Comparison of ENCODE assay signal across 8 cellular contexts in genomic region chr17:75207050-75207407, GRCh38. TPM values are rescaled to one million over a fixed set of nuclear protein-coding genes. Genes with fewer than 3 reads are reported as not detected.
DNase-seq lines count a peak whose midpoint lies in the region; ATAC-seq, FAIRE-seq and TF ChIP-seq lines count a peak whose summit lies in the region.
"Not testable (repeated sequence)": the region's sequence is repeated elsewhere in the genome, so short reads cannot be mapped to it uniquely, and the experiment has no call there.

No MANE protein-coding gene starts in this region.

- H3K4me3 ChIP-seq in GM06990 (replicated peaks; ENCODE audit: low read depth, low read length) (peak overlapping the region; percentile 36), LNCaP clone FGC (ENCODE audit: low read depth, low read length) (peak overlapping the region; percentile 86), HepG2 (replicated peaks in 1 of 3; ENCODE audit: insufficient read depth in 1 of 3, low read depth in 2 of 3, low read length in 3 of 3) (peak overlapping the region; percentile 82 to 96 (median 86))
- not testable (repeated sequence) for H3K4me3 ChIP-seq in trophoblast cell (ENCODE audit: low read depth, low read length)

- H4K8ac ChIP-seq in trophoblast cell (ENCODE audit: low read depth, low read length): not testable (repeated sequence)

- H3K4ac ChIP-seq in trophoblast cell (ENCODE audit: low read depth, low read length): peak overlapping the region; percentile 78

- not testable (repeated sequence) for H4K12ac ChIP-seq in trophoblast cell (ENCODE audit: low read depth, low read length)

- intact Hi-C loops in activated naive CD4-positive, alpha-beta T cell treated with anti-CD3 and anti-CD28 coated beads for 36 hours (cut with micrococcal nuclease): loop anchor here (10.0 kb wide), 2 partner anchors 198 to 462 kb away; partner anchors contain the start of genes GRB2 and NHERF1
- intact Hi-C loops in dendritic cell treated with granulocyte-macrophage colony-stimulating factor and Interleukin-4, amounts not matched to agents 40 ng/mL and 50 ng/mL, for 4 days (cut with micrococcal nuclease); HepG2 (cut with micrococcal nuclease; ENCODE audit: unreplicated experiment): not testable (repeated sequence)

- H3K36me3 Mint-ChIP-seq in T-helper 1 cell treated with Interleukin-12 subunit alpha and Interleukin-12 subunit beta and Interleukin-4 antibody, amounts not matched to agents 30 μg/mL and 1 μg/mL, for 36 hours (ENCODE audit: low read depth): peaks cover 17% of the 10 kb centered on the region
- H3K36me3 Mint-ChIP-seq in activated naive CD4-positive, alpha-beta T cell treated with anti-CD3 and anti-CD28 coated beads for 36 hours (ENCODE audit: low read depth): peaks cover 24% of the 10 kb centered on the region
- H3K36me3 Mint-ChIP-seq in dendritic cell treated with granulocyte-macrophage colony-stimulating factor and Interleukin-4, amounts not matched to agents 40 ng/mL and 50 ng/mL, for 4 days (ENCODE audit: low read depth): peaks cover 52% of the 10 kb centered on the region

- H4K91ac ChIP-seq in trophoblast cell (ENCODE audit: low read depth, low read length): not testable (repeated sequence)

- not testable (repeated sequence) for H3K9me3 Mint-ChIP-seq in T-helper 1 cell treated with Interleukin-12 subunit alpha and Interleukin-12 subunit beta and Interleukin-4 antibody, amounts not matched to agents 30 μg/mL and 1 μg/mL, for 36 hours; activated naive CD4-positive, alpha-beta T cell treated with anti-CD3 and anti-CD28 coated beads for 36 hours; dendritic cell treated with granulocyte-macrophage colony-stimulating factor and Interleukin-4, amounts not matched to agents 40 ng/mL and 50 ng/mL, for 4 days

- not testable (repeated sequence) for TF ChIP-seq POLR2A in HepG2 (IDR thresholded peaks at IDR 0.05; ENCODE audit: insufficient read depth in 1 of 2, low read depth in 2 of 2, low read length in 2 of 2)

- not testable (repeated sequence) for H3K36me3 ChIP-seq in GM06990 (ENCODE audit: control insufficient read depth, insufficient read depth, low read length)
- H3K36me3 ChIP-seq in HepG2 (replicated peaks in 1 of 2; ENCODE audit: control insufficient read depth in 1 of 2, insufficient read depth in 2 of 2, low read length in 2 of 2) (peaks cover 8 to 33% of the 10 kb centered on the region in 2 experiments), trophoblast cell (ENCODE audit: control insufficient read depth in 1 of 2, insufficient read depth in 2 of 2, low read length in 2 of 2) (peaks cover 9 to 21% of the 10 kb centered on the region in 2 experiments)

- BruUV-seq in HepG2 (replicated peaks; lab: Mats Ljungman, UMichigan): not testable (repeated sequence)

- peak overlapping the region; percentile 85 for H3K4me2 ChIP-seq in HepG2 (ENCODE audit: low read depth, low read length)
- not testable (repeated sequence) for H3K4me2 ChIP-seq in trophoblast cell (ENCODE audit: low read length)

- H4K20me1 ChIP-seq in HepG2 (ENCODE audit: insufficient read depth, low read length): not testable (repeated sequence)

- H3K79me1 ChIP-seq in trophoblast cell (ENCODE audit: low read length): not testable (repeated sequence)

- not testable (repeated sequence) for H3K27me3 ChIP-seq in GM06990 (replicated peaks; ENCODE audit: control insufficient read depth, insufficient read depth, low read length); HepG2 (ENCODE audit: control insufficient read depth in 1 of 2, insufficient read depth in 2 of 2, low read length in 2 of 2); trophoblast cell (ENCODE audit: insufficient read depth, low read length)

- not testable (repeated sequence) for H2BK5ac ChIP-seq in trophoblast cell (ENCODE audit: low read depth, low read length, poor library complexity)

- not testable (repeated sequence) for H3K23ac ChIP-seq in trophoblast cell (ENCODE audit: low read length)

- H3K27ac ChIP-seq in 22Rv1: peak overlapping the region; percentile 98; the same call in 1 of the 2 replicates
- not testable (repeated sequence) for H3K27ac ChIP-seq in HepG2 (ENCODE audit: extremely low read length, insufficient read depth, low read length); trophoblast cell (ENCODE audit: low read depth, low read length)

- FAIRE-seq in HepG2 (lab: Jason Lieb, UNC): not testable (repeated sequence)

- H3K4me1 ChIP-seq in HepG2 (ENCODE audit: insufficient read depth, low read length): peaks cover 24% of the 10 kb centered on the region
- H3K4me1 ChIP-seq in trophoblast cell (ENCODE audit: control insufficient read depth in 1 of 2, insufficient read depth in 2 of 2, low read length in 2 of 2): not testable (repeated sequence)

- H3K18ac ChIP-seq in trophoblast cell (ENCODE audit: low read length): not testable (repeated sequence)

- CTCF ChIA-PET in activated naive CD4-positive, alpha-beta T cell treated with anti-CD3 and anti-CD28 coated beads for 36 hours (lab: Charles Lee): interaction anchor here (1.2 to 2.5 kb wide), 3 partner anchors 18 to 66 kb away, joined by 3 to 13 read pairs (median 5); partner anchors contain the start of gene MIF4GD
- CTCF ChIA-PET in HepG2 (lab: Yijun Ruan, JAX; ENCODE audit: low intra/inter-chr PET ratio, low total read pairs): not testable (repeated sequence)

- POLR2A ChIA-PET in HepG2 (lab: Yijun Ruan, JAX): interaction anchor here (1.2 to 1.7 kb wide), 2 partner anchors 52 to 195 kb away, joined by 4 to 5 read pairs; partner anchors contain the start of gene MRPL58

- H3K9ac ChIP-seq in HepG2 (ENCODE audit: insufficient read depth, low read depth, low read length): peak overlapping the region; percentile 98
- H3K9ac ChIP-seq in trophoblast cell (ENCODE audit: low read length): not testable (repeated sequence)

- not testable (repeated sequence) for ATAC-seq in HepG2

- not testable (repeated sequence) for TF ChIP-seq RAD21 in HepG2 (CRISPR knock-in tag; IDR thresholded peaks at IDR 0.05)

- not testable (repeated sequence) for TF ChIP-seq EP300 in HepG2 (IDR thresholded peaks at IDR 0.05; ENCODE audit: low read depth in 2 of 2, low read length in 2 of 2); HepG2 (CRISPR knock-in tag; IDR thresholded peaks at IDR 0.05; ENCODE audit: borderline replicate concordance)

- not testable (repeated sequence) for H3K14ac ChIP-seq in trophoblast cell (ENCODE audit: low read length)

- H2BK12ac ChIP-seq in trophoblast cell (ENCODE audit: low read length): not testable (repeated sequence)

- not testable (repeated sequence) for H3K4me1 Mint-ChIP-seq in T-helper 1 cell treated with Interleukin-12 subunit alpha and Interleukin-12 subunit beta and Interleukin-4 antibody, amounts not matched to agents 30 μg/mL and 1 μg/mL, for 36 hours (ENCODE audit: low read depth)
- peaks cover 19% of the 10 kb centered on the region for H3K4me1 Mint-ChIP-seq in activated naive CD4-positive, alpha-beta T cell treated with anti-CD3 and anti-CD28 coated beads for 36 hours (ENCODE audit: low read depth)
- H3K4me1 Mint-ChIP-seq in dendritic cell treated with granulocyte-macrophage colony-stimulating factor and Interleukin-4, amounts not matched to agents 40 ng/mL and 50 ng/mL, for 4 days (ENCODE audit: low read depth): peaks cover 22% of the 10 kb centered on the region

- not testable (repeated sequence) for H3K27me3 Mint-ChIP-seq in T-helper 1 cell treated with Interleukin-12 subunit alpha and Interleukin-12 subunit beta and Interleukin-4 antibody, amounts not matched to agents 30 μg/mL and 1 μg/mL, for 36 hours (ENCODE audit: low read depth); activated naive CD4-positive, alpha-beta T cell treated with anti-CD3 and anti-CD28 coated beads for 36 hours (ENCODE audit: low read depth); dendritic cell treated with granulocyte-macrophage colony-stimulating factor and Interleukin-4, amounts not matched to agents 40 ng/mL and 50 ng/mL, for 4 days

- not testable (repeated sequence) for TF ChIP-seq CTCF in 22Rv1 (IDR thresholded peaks at IDR 0.05); GM06990 (IDR thresholded peaks at IDR 0.05; ENCODE audit: insufficient read depth, low read length, poor library complexity, severe bottlenecking); LNCaP clone FGC (IDR thresholded peaks at IDR 0.05; ENCODE audit: control insufficient read depth, extremely low read depth, insufficient read depth); HepG2 (CRISPR knock-in tag; IDR thresholded peaks at IDR 0.05)

- not testable (repeated sequence) for H2AK5ac ChIP-seq in trophoblast cell (ENCODE audit: low read length)

- in situ Hi-C loops in HepG2 (cut with HindIII; ENCODE audit: extremely low pct_ligation_motif_present, low pct_unique_long_range_greater_than_20kb): not testable (repeated sequence)

- H3K9me3 ChIP-seq in HepG2 (ENCODE audit: low read length); trophoblast cell (ENCODE audit: insufficient read depth, low read depth, low read length): not testable (repeated sequence)

- DNase-seq in GM06990 (ENCODE audit: extremely low read depth, insufficient read length); LNCaP clone FGC (ENCODE audit: low read depth); activated naive CD4-positive, alpha-beta T cell treated with anti-CD3 and anti-CD28 coated beads for 36 hours; HepG2 (ENCODE audit: low spot score); trophoblast cell: not testable (repeated sequence)

- H3K27ac Mint-ChIP-seq in T-helper 1 cell treated with Interleukin-12 subunit alpha and Interleukin-12 subunit beta and Interleukin-4 antibody, amounts not matched to agents 30 μg/mL and 1 μg/mL, for 36 hours; activated naive CD4-positive, alpha-beta T cell treated with anti-CD3 and anti-CD28 coated beads for 36 hours: not testable (repeated sequence)
- peak overlapping the region; percentile 97 for H3K27ac Mint-ChIP-seq in dendritic cell treated with granulocyte-macrophage colony-stimulating factor and Interleukin-4, amounts not matched to agents 40 ng/mL and 50 ng/mL, for 4 days

- H2BK120ac ChIP-seq in trophoblast cell (ENCODE audit: insufficient read depth, low read length, poor library complexity): not testable (repeated sequence)

- H3K4me3 Mint-ChIP-seq in T-helper 1 cell treated with Interleukin-12 subunit alpha and Interleukin-12 subunit beta and Interleukin-4 antibody, amounts not matched to agents 30 μg/mL and 1 μg/mL, for 36 hours: peak overlapping the region; percentile 97
- H3K4me3 Mint-ChIP-seq in activated naive CD4-positive, alpha-beta T cell treated with anti-CD3 and anti-CD28 coated beads for 36 hours: peak overlapping the region; percentile 98
- peak overlapping the region; percentile 83 for H3K4me3 Mint-ChIP-seq in dendritic cell treated with granulocyte-macrophage colony-stimulating factor and Interleukin-4, amounts not matched to agents 40 ng/mL and 50 ng/mL, for 4 days

- whole genome bisulfite sequencing in HepG2 (ENCODE audit: low lambda C conversion rate): 26% methylated on average over 8 of the region's 8 CpGs
- no CpG with 5 or more reads among the region's 8 CpGs for WGBS in trophoblast cell (ENCODE audit: extremely low coverage, insufficient coverage, insufficient read length)

- H3K79me2 ChIP-seq in HepG2 (ENCODE audit: insufficient read depth, low read length) (peaks cover 41% of the 10 kb centered on the region), trophoblast cell (ENCODE audit: control insufficient read depth, insufficient read depth, low read length, poor library complexity) (peaks cover 10% of the 10 kb centered on the region)

- not testable (repeated sequence) for H2AFZ ChIP-seq in HepG2 (ENCODE audit: low read length); trophoblast cell (ENCODE audit: insufficient read depth, low read length, poor library complexity)

RNA-seq across cellular contexts. Expression of gene NUP85, which starts 1.6 kb away (rescaled TPM):
- total RNA-seq in activated naive CD4-positive, alpha-beta T cell treated with anti-CD3 and anti-CD28 coated beads for 36 hours: 100 to 1,000 TPM; 112 to 116 TPM
- 122 and 124 TPM in 2 replicates for total RNA-seq in HepG2 (2016; rRNA removed; fragmentation: Illumina TruSeq; extraction: Trizol)
- total RNA-seq in HepG2 (2016; cell fraction: cytosol; rRNA removed; fragmentation: Illumina TruSeq; extraction: Trizol; ENCODE audit: low read depth): 32.8 and 35.7 TPM in 2 replicates
- 119 and 122 TPM in 2 replicates for total RNA-seq in HepG2 (2016; cell fraction: insoluble cytoplasmic fraction; rRNA removed; fragmentation: Illumina TruSeq; extraction: Trizol)
- 28.2 and 37.8 TPM in 2 replicates for total RNA-seq in HepG2 (2016; cell fraction: membrane; rRNA removed; fragmentation: Illumina TruSeq; extraction: Trizol)
- total RNA-seq in HepG2 (2016; cell fraction: nucleus; rRNA removed; fragmentation: Illumina TruSeq; extraction: Trizol): 112 and 113 TPM in 2 replicates
- 79.4 and 89.1 TPM in 2 replicates for polyA plus RNA-seq in HepG2 (2011; rRNA removed)
- 64.8 and 78.3 TPM in 2 replicates for polyA plus RNA-seq in HepG2 (2011; cell fraction: cytosol; rRNA removed)
- 303 and 416 TPM in 2 replicates for polyA plus RNA-seq in HepG2 (2011; cell fraction: nucleus; rRNA removed)
- polyA plus RNA-seq in HepG2 (2012): 34.4 and 62.5 TPM in 2 replicates
- polyA plus RNA-seq in HepG2 (2016; cell fraction: cytosol; fragmentation: Illumina TruSeq; extraction: Trizol; ENCODE audit: low read depth): 17.2 and 18.1 TPM in 2 replicates
- 81.2 and 85.9 TPM in 2 replicates for polyA plus RNA-seq in HepG2 (2016; cell fraction: insoluble cytoplasmic fraction; fragmentation: Illumina TruSeq; extraction: Trizol; ENCODE audit: low read depth)
- 16.9 and 17.7 TPM in 2 replicates for polyA plus RNA-seq in HepG2 (2016; cell fraction: membrane; fragmentation: Illumina TruSeq; extraction: Trizol; ENCODE audit: low read depth)
- 226 and 250 TPM in 2 replicates for polyA plus RNA-seq in HepG2 (2016; cell fraction: nucleus; fragmentation: Illumina TruSeq; extraction: Trizol; ENCODE audit: insufficient read depth, low read depth)
- polyA minus RNA-seq in HepG2 (2011; rRNA and poly(A)+ RNA removed; ENCODE audit: low replicate concordance): 91.6 and 267 TPM in 2 replicates
- polyA minus RNA-seq in HepG2 (2011; cell fraction: cytosol; rRNA and poly(A)+ RNA removed): 23.6 and 24.5 TPM in 2 replicates
- polyA minus RNA-seq in HepG2 (2011; cell fraction: nucleus; rRNA and poly(A)+ RNA removed): 69.2 and 70.3 TPM in 2 replicates
- polyA plus RNA-seq in trophoblast cell (2013): 48.2 and 51.5 TPM in 2 replicates

RNA-seq across cellular contexts. Expression of gene SUMO2, which starts 24.3 kb away (rescaled TPM):
- total RNA-seq in activated naive CD4-positive, alpha-beta T cell treated with anti-CD3 and anti-CD28 coated beads for 36 hours: 100 to 1,000 TPM; 633 to 688 TPM
- 553 and 842 TPM in 2 replicates for total RNA-seq in HepG2 (2016; rRNA removed; fragmentation: Illumina TruSeq; extraction: Trizol)
- 162 and 178 TPM in 2 replicates for total RNA-seq in HepG2 (2016; cell fraction: cytosol; rRNA removed; fragmentation: Illumina TruSeq; extraction: Trizol; ENCODE audit: low read depth)
- 553 and 885 TPM in 2 replicates for total RNA-seq in HepG2 (2016; cell fraction: insoluble cytoplasmic fraction; rRNA removed; fragmentation: Illumina TruSeq; extraction: Trizol)
- 469 and 483 TPM in 2 replicates for total RNA-seq in HepG2 (2016; cell fraction: membrane; rRNA removed; fragmentation: Illumina TruSeq; extraction: Trizol)
- total RNA-seq in HepG2 (2016; cell fraction: nucleus; rRNA removed; fragmentation: Illumina TruSeq; extraction: Trizol): 195 and 213 TPM in 2 replicates
- polyA plus RNA-seq in HepG2 (2011; rRNA removed): 252 and 337 TPM in 2 replicates
- polyA plus RNA-seq in HepG2 (2011; cell fraction: cytosol; rRNA removed): 69.8 and 103 TPM in 2 replicates
- polyA plus RNA-seq in HepG2 (2011; cell fraction: nucleus; rRNA removed): 25.8 and 30.1 TPM in 2 replicates
- 289 and 643 TPM in 2 replicates for polyA plus RNA-seq in HepG2 (2012)
- polyA plus RNA-seq in HepG2 (2016; cell fraction: cytosol; fragmentation: Illumina TruSeq; extraction: Trizol; ENCODE audit: low read depth): 377 and 391 TPM in 2 replicates
- polyA plus RNA-seq in HepG2 (2016; cell fraction: insoluble cytoplasmic fraction; fragmentation: Illumina TruSeq; extraction: Trizol; ENCODE audit: low read depth): 1,249 and 1,398 TPM in 2 replicates
- polyA plus RNA-seq in HepG2 (2016; cell fraction: membrane; fragmentation: Illumina TruSeq; extraction: Trizol; ENCODE audit: low read depth): 612 and 621 TPM in 2 replicates
- 448 and 485 TPM in 2 replicates for polyA plus RNA-seq in HepG2 (2016; cell fraction: nucleus; fragmentation: Illumina TruSeq; extraction: Trizol; ENCODE audit: insufficient read depth, low read depth)
- polyA minus RNA-seq in HepG2 (2011; rRNA and poly(A)+ RNA removed; ENCODE audit: low replicate concordance): 78.7 and 95.4 TPM in 2 replicates
- 255 and 261 TPM in 2 replicates for polyA minus RNA-seq in HepG2 (2011; cell fraction: cytosol; rRNA and poly(A)+ RNA removed)
- polyA minus RNA-seq in HepG2 (2011; cell fraction: nucleus; rRNA and poly(A)+ RNA removed): 42.5 and 63.9 TPM in 2 replicates
- polyA plus RNA-seq in trophoblast cell (2013): 194 and 209 TPM in 2 replicates

RNA-seq across cellular contexts. Expression of gene JPT1, which starts 52.7 kb away (rescaled TPM):
- total RNA-seq in activated naive CD4-positive, alpha-beta T cell treated with anti-CD3 and anti-CD28 coated beads for 36 hours: 100 to 1,000 TPM; 242 to 258 TPM
- 237 and 256 TPM in 2 replicates for total RNA-seq in HepG2 (2016; rRNA removed; fragmentation: Illumina TruSeq; extraction: Trizol)
- total RNA-seq in HepG2 (2016; cell fraction: cytosol; rRNA removed; fragmentation: Illumina TruSeq; extraction: Trizol; ENCODE audit: low read depth): 86.3 and 92.6 TPM in 2 replicates
- total RNA-seq in HepG2 (2016; cell fraction: insoluble cytoplasmic fraction; rRNA removed; fragmentation: Illumina TruSeq; extraction: Trizol): 209 and 270 TPM in 2 replicates
- 67.0 and 88.4 TPM in 2 replicates for total RNA-seq in HepG2 (2016; cell fraction: membrane; rRNA removed; fragmentation: Illumina TruSeq; extraction: Trizol)
- 98.2 and 106 TPM in 2 replicates for total RNA-seq in HepG2 (2016; cell fraction: nucleus; rRNA removed; fragmentation: Illumina TruSeq; extraction: Trizol)
- 32.1 and 43.3 TPM in 2 replicates for polyA plus RNA-seq in HepG2 (2011; rRNA removed)
- polyA plus RNA-seq in HepG2 (2011; cell fraction: cytosol; rRNA removed): 92.3 and 100 TPM in 2 replicates
- polyA plus RNA-seq in HepG2 (2011; cell fraction: nucleus; rRNA removed): 38.5 and 41.1 TPM in 2 replicates
- polyA plus RNA-seq in HepG2 (2012): 103 and 127 TPM in 2 replicates
- 83.0 and 101 TPM in 2 replicates for polyA plus RNA-seq in HepG2 (2016; cell fraction: cytosol; fragmentation: Illumina TruSeq; extraction: Trizol; ENCODE audit: low read depth)
- 221 and 271 TPM in 2 replicates for polyA plus RNA-seq in HepG2 (2016; cell fraction: insoluble cytoplasmic fraction; fragmentation: Illumina TruSeq; extraction: Trizol; ENCODE audit: low read depth)
- 58.3 and 84.5 TPM in 2 replicates for polyA plus RNA-seq in HepG2 (2016; cell fraction: membrane; fragmentation: Illumina TruSeq; extraction: Trizol; ENCODE audit: low read depth)
- polyA plus RNA-seq in HepG2 (2016; cell fraction: nucleus; fragmentation: Illumina TruSeq; extraction: Trizol; ENCODE audit: insufficient read depth, low read depth): 169 and 181 TPM in 2 replicates
- polyA minus RNA-seq in HepG2 (2011; rRNA and poly(A)+ RNA removed; ENCODE audit: low replicate concordance): 28.4 and 46.4 TPM in 2 replicates
- 50.6 and 65.7 TPM in 2 replicates for polyA minus RNA-seq in HepG2 (2011; cell fraction: cytosol; rRNA and poly(A)+ RNA removed)
- polyA minus RNA-seq in HepG2 (2011; cell fraction: nucleus; rRNA and poly(A)+ RNA removed): 30.4 and 32.2 TPM in 2 replicates
- 301 and 304 TPM in 2 replicates for polyA plus RNA-seq in trophoblast cell (2013)

RNA-seq across cellular contexts. Expression of gene GGA3, which starts 54.4 kb away (rescaled TPM):
- total RNA-seq in activated naive CD4-positive, alpha-beta T cell treated with anti-CD3 and anti-CD28 coated beads for 36 hours: 10 to 100 TPM; 65.7 to 66.1 TPM
- total RNA-seq in HepG2 (2016; rRNA removed; fragmentation: Illumina TruSeq; extraction: Trizol): 20.9 and 28.4 TPM in 2 replicates
- 27.6 and 36.0 TPM in 2 replicates for total RNA-seq in HepG2 (2016; cell fraction: cytosol; rRNA removed; fragmentation: Illumina TruSeq; extraction: Trizol; ENCODE audit: low read depth)
- total RNA-seq in HepG2 (2016; cell fraction: insoluble cytoplasmic fraction; rRNA removed; fragmentation: Illumina TruSeq; extraction: Trizol): 19.3 and 27.1 TPM in 2 replicates
- 16.9 and 18.9 TPM in 2 replicates for total RNA-seq in HepG2 (2016; cell fraction: membrane; rRNA removed; fragmentation: Illumina TruSeq; extraction: Trizol)
- 36.9 and 38.2 TPM in 2 replicates for total RNA-seq in HepG2 (2016; cell fraction: nucleus; rRNA removed; fragmentation: Illumina TruSeq; extraction: Trizol)
- 43.7 and 50.1 TPM in 2 replicates for polyA plus RNA-seq in HepG2 (2011; rRNA removed)
- 13.5 and 14.0 TPM in 2 replicates for polyA plus RNA-seq in HepG2 (2011; cell fraction: cytosol; rRNA removed)
- 250 and 284 TPM in 2 replicates for polyA plus RNA-seq in HepG2 (2011; cell fraction: nucleus; rRNA removed)
- 35.6 and 46.6 TPM in 2 replicates for polyA plus RNA-seq in HepG2 (2012)
- polyA plus RNA-seq in HepG2 (2016; cell fraction: cytosol; fragmentation: Illumina TruSeq; extraction: Trizol; ENCODE audit: low read depth): 2.6 and 2.9 TPM in 2 replicates
- polyA plus RNA-seq in HepG2 (2016; cell fraction: insoluble cytoplasmic fraction; fragmentation: Illumina TruSeq; extraction: Trizol; ENCODE audit: low read depth): 14.5 and 18.7 TPM in 2 replicates
- polyA plus RNA-seq in HepG2 (2016; cell fraction: membrane; fragmentation: Illumina TruSeq; extraction: Trizol; ENCODE audit: low read depth): 7.5 and 8.4 TPM in 2 replicates
- 131 and 138 TPM in 2 replicates for polyA plus RNA-seq in HepG2 (2016; cell fraction: nucleus; fragmentation: Illumina TruSeq; extraction: Trizol; ENCODE audit: insufficient read depth, low read depth)
- polyA minus RNA-seq in HepG2 (2011; rRNA and poly(A)+ RNA removed; ENCODE audit: low replicate concordance): 45.8 and 47.5 TPM in 2 replicates
- 11.4 and 16.5 TPM in 2 replicates for polyA minus RNA-seq in HepG2 (2011; cell fraction: cytosol; rRNA and poly(A)+ RNA removed)
- polyA minus RNA-seq in HepG2 (2011; cell fraction: nucleus; rRNA and poly(A)+ RNA removed): 60.0 and 81.4 TPM in 2 replicates
- polyA plus RNA-seq in trophoblast cell (2013): 29.6 and 29.8 TPM in 2 replicates

RNA-seq across cellular contexts. Expression of gene MRPS7, which starts 54.6 kb away (rescaled TPM):
- 10 to 100 TPM; 73.3 to 78.3 TPM for total RNA-seq in activated naive CD4-positive, alpha-beta T cell treated with anti-CD3 and anti-CD28 coated beads for 36 hours
- 162 and 184 TPM in 2 replicates for total RNA-seq in HepG2 (2016; rRNA removed; fragmentation: Illumina TruSeq; extraction: Trizol)
- total RNA-seq in HepG2 (2016; cell fraction: cytosol; rRNA removed; fragmentation: Illumina TruSeq; extraction: Trizol; ENCODE audit: low read depth): 134 and 137 TPM in 2 replicates
- 167 and 201 TPM in 2 replicates for total RNA-seq in HepG2 (2016; cell fraction: insoluble cytoplasmic fraction; rRNA removed; fragmentation: Illumina TruSeq; extraction: Trizol)
- total RNA-seq in HepG2 (2016; cell fraction: membrane; rRNA removed; fragmentation: Illumina TruSeq; extraction: Trizol): 80.5 and 88.4 TPM in 2 replicates
- 68.8 and 73.8 TPM in 2 replicates for total RNA-seq in HepG2 (2016; cell fraction: nucleus; rRNA removed; fragmentation: Illumina TruSeq; extraction: Trizol)
- polyA plus RNA-seq in HepG2 (2011; rRNA removed): 94.2 and 97.0 TPM in 2 replicates
- 87.2 and 95.5 TPM in 2 replicates for polyA plus RNA-seq in HepG2 (2011; cell fraction: cytosol; rRNA removed)
- polyA plus RNA-seq in HepG2 (2011; cell fraction: nucleus; rRNA removed): 63.3 and 73.0 TPM in 2 replicates
- polyA plus RNA-seq in HepG2 (2012): 72.9 and 76.0 TPM in 2 replicates
- 45.6 and 49.3 TPM in 2 replicates for polyA plus RNA-seq in HepG2 (2016; cell fraction: cytosol; fragmentation: Illumina TruSeq; extraction: Trizol; ENCODE audit: low read depth)
- polyA plus RNA-seq in HepG2 (2016; cell fraction: insoluble cytoplasmic fraction; fragmentation: Illumina TruSeq; extraction: Trizol; ENCODE audit: low read depth): 166 and 186 TPM in 2 replicates
- polyA plus RNA-seq in HepG2 (2016; cell fraction: membrane; fragmentation: Illumina TruSeq; extraction: Trizol; ENCODE audit: low read depth): 55.3 and 55.7 TPM in 2 replicates
- 89.9 and 111 TPM in 2 replicates for polyA plus RNA-seq in HepG2 (2016; cell fraction: nucleus; fragmentation: Illumina TruSeq; extraction: Trizol; ENCODE audit: insufficient read depth, low read depth)
- 59.7 and 76.4 TPM in 2 replicates for polyA minus RNA-seq in HepG2 (2011; rRNA and poly(A)+ RNA removed; ENCODE audit: low replicate concordance)
- polyA minus RNA-seq in HepG2 (2011; cell fraction: cytosol; rRNA and poly(A)+ RNA removed): 39.8 and 44.1 TPM in 2 replicates
- 72.5 and 79.3 TPM in 2 replicates for polyA minus RNA-seq in HepG2 (2011; cell fraction: nucleus; rRNA and poly(A)+ RNA removed)
- 44.9 and 45.1 TPM in 2 replicates for polyA plus RNA-seq in trophoblast cell (2013)
